ENCODE assay signal across 9 cellular contexts in the genomic region with DNA sequence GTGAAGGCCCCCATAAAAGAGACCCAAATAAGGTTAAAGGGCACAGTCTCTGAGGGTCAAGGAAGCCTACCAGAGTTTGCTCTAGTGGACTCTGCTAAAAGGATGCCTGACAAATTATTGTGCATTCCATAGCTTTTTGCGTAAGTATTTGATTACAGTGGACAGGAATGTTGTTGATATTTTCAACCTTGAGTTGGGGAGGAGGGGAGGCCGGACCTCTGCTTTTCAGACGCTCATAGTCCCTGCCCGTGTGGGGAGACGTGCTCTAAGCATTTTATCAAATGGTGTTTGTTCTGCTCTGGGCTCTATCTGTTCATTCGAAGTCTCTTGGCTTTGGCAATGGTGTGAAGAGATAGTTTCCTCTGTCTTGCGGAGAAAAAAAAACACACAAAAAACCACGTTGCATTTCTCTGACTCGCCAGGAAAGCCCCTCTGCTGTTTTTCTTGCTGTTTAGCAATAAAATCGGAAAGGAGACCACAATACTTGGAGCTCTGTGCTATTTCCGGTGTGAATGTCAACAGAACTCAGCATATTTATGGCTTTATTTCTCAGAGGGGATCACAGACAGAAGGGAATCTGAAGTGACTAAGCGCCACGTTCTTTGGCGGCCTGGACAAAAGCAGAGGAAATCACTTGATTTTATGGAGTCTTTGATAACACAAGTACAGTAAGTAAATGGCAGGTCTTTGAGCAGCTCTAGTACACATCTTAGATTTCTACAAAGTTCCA.
DNase-seq lines count a peak whose midpoint lies in the region; ATAC-seq and TF ChIP-seq lines count a peak whose summit lies in the region.
"Had no signal": no experiment of that assay in that cellular context is flagged by ENCODE, and none has a peak within 500 bp of the region (broad histone marks: within the 10 kb centered on the region; RNA-seq: fewer than 3 reads in every experiment).

No MANE protein-coding gene starts in this region.

- intact Hi-C loops in left lung (cut with DNase I) = no loop called here

- TF ChIP-seq CTCF in left lung (IDR thresholded peaks at IDR 0.05) = no peak

- peak overlapping the region; percentile 77 for H2AFZ ChIP-seq in ACC112 (ENCODE audit: low read length, unreplicated experiment)
- H2AFZ ChIP-seq: parathyroid adenoma had no signal

- H3K27ac ChIP-seq in ACC112 (ENCODE audit: low read depth, low read length) = peak overlapping the region; percentile 79
- H3K27ac ChIP-seq in left lung = peak overlapping the region in 1 of 2 donors; percentile 47
- H3K27ac ChIP-seq: parathyroid adenoma had no signal

- no peaks in the 10 kb centered on the region for H3K79me2 ChIP-seq in ACC112 (ENCODE audit: control insufficient read depth, insufficient read depth, low read length, unreplicated experiment)
- H3K79me2 ChIP-seq: parathyroid adenoma had no signal

- ATAC-seq in left lung = peak; percentile 36
- ATAC-seq in GM19463 (IDR thresholded peaks at IDR 0.05; ENCODE audit: unreplicated experiment) = no peak

- H3K36me3 ChIP-seq in ACC112 (ENCODE audit: insufficient read depth, low read length) = no peaks in the 10 kb centered on the region
- H3K36me3 ChIP-seq in left lung = no peaks in the 10 kb centered on the region

- peak overlapping the region; percentile 1 for H3K4me3 ChIP-seq in ACC112 (ENCODE audit: low read depth, low read length)
- H3K4me3 ChIP-seq in left lung = no peak overlapping the region

- no peaks in the 10 kb centered on the region for H3K9me3 ChIP-seq in left lung

- DNase-seq in HS-27A (ENCODE audit: low read depth) = peak; percentile 51
- DNase-seq in amniotic epithelial cell (ENCODE audit: low read depth) = peak; percentile 91
- no peak for DNase-seq in left lung
- DNase-seq in NCI-H128 (lab: John Stamatoyannopoulos, UW; ENCODE audit: unreplicated experiment) = no peak
- DNase-seq in NCI-H774 (lab: John Stamatoyannopoulos, UW) = no peak
- DNase-seq in stimulated activated CD4-positive, alpha-beta T cell treated with anti-CD3 and anti-CD28 coated beads, Interleukin-12 subunit alpha, Interleukin-12 subunit beta, amount 100 ng/mL, for 4 hours = no peak

- peaks cover 18% of the 10 kb centered on the region for H3K4me1 ChIP-seq in ACC112 (ENCODE audit: control insufficient read depth, insufficient read depth, low read length, unreplicated experiment)
- H3K4me1 ChIP-seq in left lung = peaks cover 0 to 4% of the 10 kb centered on the region in 2 donors
- H3K4me1 ChIP-seq: parathyroid adenoma had no signal

- H3K27me3 ChIP-seq in ACC112 (ENCODE audit: insufficient read depth, low read length) (no peaks in the 10 kb centered on the region), left lung (no peaks in the 10 kb centered on the region)

Comparison
In these comparisons a context has a peak if more than half of its experiments do, and no peak if none do; other contexts are left out.
1. DNase-seq: peak in HS-27A (single experiment) and amniotic epithelial cell (single experiment); none in left lung (0 of 2), NCI-H128 (single experiment), NCI-H774 (single experiment) and stimulated activated CD4-positive, alpha-beta T cell treated with anti-CD3 and anti-CD28 coated beads, Interleukin-12 subunit alpha, Interleukin-12 subunit beta, amount 100 ng/mL, for 4 hours (single experiment).